21 cellular contexts compared by ENCODE assay signal in genomic region chr12:65859519-65859918, GRCh38. TPM values are rescaled to one million over a fixed set of nuclear protein-coding genes. Genes with fewer than 3 reads are reported as not detected.
DNase-seq lines count a peak whose midpoint lies in the region; ATAC-seq and TF ChIP-seq lines count a peak whose summit lies in the region.
"Had no signal": no experiment of that assay in that cellular context is flagged by ENCODE, and none has a peak within 500 bp of the region (broad histone marks: within the 10 kb centered on the region; RNA-seq: fewer than 3 reads in every experiment).

No MANE protein-coding gene starts in this region.

- no peaks in the 10 kb centered on the region for H3K9me3 ChIP-seq in IMR-90 (ENCODE audit: control insufficient read depth, insufficient read depth, low read length)
- H3K9me3 ChIP-seq: BLaER1 had no signal

- in situ Hi-C loops in IMR-90 (cut with MboI; ENCODE audit: low sequenced_read_pairs) = no loop called here

- H2BK20ac ChIP-seq in IMR-90 (ENCODE audit: low read depth, low read length) = no peak overlapping the region

- peak overlapping the region; percentile 13; the same call in 1 of the 2 replicates for H3K27ac ChIP-seq in 22Rv1
- no peak overlapping the region for H3K27ac ChIP-seq in IMR-90 (ENCODE audit: insufficient read depth, low read length)
- H3K27ac ChIP-seq in VCaP = peak overlapping the region; percentile 64
- H3K27ac ChIP-seq: BLaER1, HL-60, PC-9 had no signal

- dilution Hi-C loops in IMR-90 (cut with HindIII; ENCODE audit: low sequenced_read_pairs, unreplicated experiment) = no loop called here

- H2AK9ac ChIP-seq in IMR-90 (replicated peaks; ENCODE audit: low read depth, low read length, poor library complexity) = no peak overlapping the region

- CTCF ChIA-PET in IMR-90 (lab: Yijun Ruan, JAX) = interaction anchor here (0.6 to 1.0 kb wide), 3 partner anchors 8 to 207 kb away, joined by 3 to 6 read pairs (median 3); no protein-coding TSS in a partner anchor

- H4K20me1 ChIP-seq in IMR-90 (ENCODE audit: insufficient read depth, low read length) = peaks cover 78% of the 10 kb centered on the region
- H4K20me1 ChIP-seq: BLaER1 had no signal

- no peak overlapping the region for H4K91ac ChIP-seq in IMR-90 (ENCODE audit: insufficient read depth, low read depth, low read length)

- H4K5ac ChIP-seq in IMR-90 (ENCODE audit: low read depth, low read length) = no peak overlapping the region

- POLR2A ChIA-PET in IMR-90 (lab: Charles Lee; ENCODE audit: unreplicated experiment) = no interaction called here

- no peak overlapping the region for H3K4me2 ChIP-seq in IMR-90 (ENCODE audit: low read depth, low read length)
- H3K4me2 ChIP-seq: BLaER1, PC-9 had no signal

- TF ChIP-seq CTCF in 22Rv1 (IDR thresholded peaks at IDR 0.05) (no peak), IMR-90 (conservative IDR thresholded peaks at IDR 0.05; ENCODE audit: low read depth, low read length) (no peak), VCaP (conservative IDR thresholded peaks at IDR 0.05) (no peak), fibroblast of mammary gland (conservative IDR thresholded peaks at IDR 0.05; ENCODE audit: control insufficient read depth, insufficient read depth, low read depth, low read length) (no peak)

- peak overlapping the region; percentile 17 for H2BK5ac ChIP-seq in IMR-90 (ENCODE audit: low read depth, low read length, poor library complexity, severe bottlenecking)

- TF ChIP-seq POLR2A in IMR-90 (IDR thresholded peaks at IDR 0.05; ENCODE audit: low read depth, low read length) = no peak

- no peak for TF ChIP-seq RAD21 in IMR-90 (IDR thresholded peaks at IDR 0.05; ENCODE audit: low read length)

- H3K4me1 ChIP-seq in IMR-90 (ENCODE audit: control insufficient read depth, insufficient read depth, low read length) = peaks cover 23% of the 10 kb centered on the region
- H3K4me1 ChIP-seq: BLaER1 had no signal

- no peaks in the 10 kb centered on the region for H3K27me3 ChIP-seq in IMR-90 (ENCODE audit: control insufficient read depth, insufficient read depth, low read length)
- H3K27me3 ChIP-seq: BLaER1 had no signal

- 0 out of 2 replicates have a peak overlapping the region, but pooled peaks have one; percentile 37 for H3K23ac ChIP-seq in IMR-90 (ENCODE audit: low read depth, low read length)

- peaks cover 27% of the 10 kb centered on the region for H3K9me1 ChIP-seq in IMR-90 (ENCODE audit: insufficient read depth, low read length)

- H3K14ac ChIP-seq in IMR-90 (replicated peaks; ENCODE audit: low read depth, low read length) = no peak overlapping the region

- H2AFZ ChIP-seq in IMR-90 (replicated peaks; ENCODE audit: low read length, poor library complexity) = no peak overlapping the region
- H2AFZ ChIP-seq: PC-9 had no signal

- ATAC-seq in IMR-90 (ENCODE audit: low read depth) = no peak
- ATAC-seq in GM21723 (IDR thresholded peaks at IDR 0.05; ENCODE audit: unreplicated experiment) = no peak
- ATAC-seq: GM12878, Right ventricle myocardium inferior had no signal

- 100% methylated on average over 1 of the region's 3 CpGs; no CpG with 5 or more reads in 1 of the 2 experiments for WGBS in IMR-90 (ENCODE audit: extremely low coverage in 2 of 2, insufficient read length in 1 of 2), 2 experiments

- BruUV-seq in IMR-90 (replicated peaks; lab: Mats Ljungman, UMichigan) = no TSS peak

- H3K79me1 ChIP-seq in IMR-90 (ENCODE audit: low read depth in 1 of 2, low read length in 2 of 2) = peaks cover 18 to 65% of the 10 kb centered on the region in 2 experiments

- DNase-seq in IMR-90 (peak; percentile 39), fibroblast of mammary gland (ENCODE audit: low read depth) (peak; percentile 55), DMS79 treated with DMSO at 0.1 percent for 48 hours (lab: John Stamatoyannopoulos, UW) (no peak), germinal center (ENCODE audit: low spot score) (no peak), medulla oblongata (ENCODE audit: extremely low spot score) (no peak)
- DNase-seq: CD4-positive, alpha-beta memory T cell; DMS153; H7; NCI-H1417 treated with DMSO at 0.1 percent for 48 hours; NCI-H187 treated with DMSO at 0.1 percent for 48 hours; NCI-H226; NCI-H524; NCI-H82; PC-9 had no signal

- intact Hi-C loops in IMR-90 (cut with micrococcal nuclease) = no loop called here

- peak overlapping the region; percentile 34; the same call in 1 of the 2 replicates for H3K18ac ChIP-seq in IMR-90 (ENCODE audit: low read depth, low read length)

- no peak overlapping the region for H3K9ac ChIP-seq in IMR-90 (ENCODE audit: low read depth, low read length)
- H3K9ac ChIP-seq: BLaER1 had no signal

- no peak overlapping the region for H4K8ac ChIP-seq in IMR-90 (ENCODE audit: low read depth in 2 of 2, low read length in 2 of 2)

- H3K4me3 ChIP-seq in IMR-90 (ENCODE audit: insufficient read depth, low read depth, low read length) (no peak overlapping the region), fibroblast of mammary gland (ENCODE audit: control insufficient read depth, low read depth, low read length) (no peak overlapping the region)
- H3K4me3 ChIP-seq: BLaER1, GM12878, PC-9 had no signal

- no peak overlapping the region for H2BK15ac ChIP-seq in IMR-90 (ENCODE audit: low read depth, low read length)

- peak overlapping the region; percentile 52; the same call in 1 of the 2 replicates for H3K4ac ChIP-seq in IMR-90 (ENCODE audit: low read depth, low read length)

- no peak overlapping the region for H3K56ac ChIP-seq in IMR-90 (ENCODE audit: extremely low read depth, insufficient read depth, low read length)

- H2BK120ac ChIP-seq in IMR-90 (ENCODE audit: low read depth, low read length) = no peak overlapping the region

- H3K36me3 ChIP-seq in IMR-90 (ENCODE audit: control insufficient read depth, insufficient read depth, low read length) = peaks cover 11% of the 10 kb centered on the region
- H3K36me3 ChIP-seq: BLaER1 had no signal

- H2AK5ac ChIP-seq in IMR-90 (ENCODE audit: low read depth, low read length) = no peak overlapping the region

TF ChIP-seq in IMR-90, 13 proteins besides CTCF, POLR2A, EP300 and RAD21:
- TF ChIP-seq MAZ (IDR thresholded peaks at IDR 0.05; ENCODE audit: borderline replicate concordance, low read depth, low read length) (no peak), SMC3 (IDR thresholded peaks at IDR 0.05; ENCODE audit: low read depth, low read length) (no peak), RCOR1 (IDR thresholded peaks at IDR 0.05; ENCODE audit: insufficient replicate concordance, low read length) (no peak), NFE2L2 (IDR thresholded peaks at IDR 0.05; ENCODE audit: low read depth, low read length) (no peak), MXI1 (IDR thresholded peaks at IDR 0.05; ENCODE audit: borderline replicate concordance, low read depth, low read length) (no peak), RFX5 (IDR thresholded peaks at IDR 0.05; ENCODE audit: low read depth, low read length) (no peak), CEBPB (IDR thresholded peaks at IDR 0.05; ENCODE audit: low read depth, low read length) (no peak), ELK1 (IDR thresholded peaks at IDR 0.05; ENCODE audit: borderline replicate concordance, low read depth, low read length) (no peak)
- TF ChIP-seq, protein P1, sequence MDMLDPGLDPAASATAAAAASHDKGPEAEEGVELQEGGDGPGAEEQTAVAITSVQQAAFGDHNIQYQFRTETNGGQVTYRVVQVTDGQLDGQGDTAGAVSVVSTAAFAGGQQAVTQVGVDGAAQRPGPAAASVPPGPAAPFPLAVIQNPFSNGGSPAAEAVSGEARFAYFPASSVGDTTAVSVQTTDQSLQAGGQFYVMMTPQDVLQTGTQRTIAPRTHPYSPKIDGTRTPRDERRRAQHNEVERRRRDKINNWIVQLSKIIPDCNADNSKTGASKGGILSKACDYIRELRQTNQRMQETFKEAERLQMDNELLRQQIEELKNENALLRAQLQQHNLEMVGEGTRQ (IDR thresholded peaks at IDR 0.05; ENCODE audit: low read depth, low read length) = no peak

RNA-seq across cellular contexts. Expression of gene HMGA2, which starts 35.2 kb away (rescaled TPM):
- total RNA-seq in IMR-90 (2012; rRNA removed) = 72.4 and 130 TPM in 2 replicates
- 108 and 119 TPM in 2 replicates for polyA plus RNA-seq in IMR-90 (2012; rRNA removed)
- 84.5 and 106 TPM in 2 replicates for polyA plus RNA-seq in IMR-90 (2012; cell fraction: cytosol; rRNA removed)
- 141 and 145 TPM in 2 replicates for polyA plus RNA-seq in IMR-90 (2012; cell fraction: nucleus; rRNA removed; ENCODE audit: low replicate concordance)
- total RNA-seq: CD4-positive, alpha-beta memory T cell; Right ventricle myocardium inferior had no signal
- polyA plus RNA-seq: CD4-positive, alpha-beta memory T cell had no signal

Comparison
In these comparisons a context has a peak if more than half of its experiments do, and no peak if none do; other contexts are left out.
1. DNase-seq: peak in IMR-90 (single experiment) and fibroblast of mammary gland (single experiment); none in DMS79 treated with DMSO at 0.1 percent for 48 hours (single experiment), germinal center (single experiment) and medulla oblongata (single experiment).